Comparison of ENCODE assay signal across 8 cellular contexts in the genomic region with DNA sequence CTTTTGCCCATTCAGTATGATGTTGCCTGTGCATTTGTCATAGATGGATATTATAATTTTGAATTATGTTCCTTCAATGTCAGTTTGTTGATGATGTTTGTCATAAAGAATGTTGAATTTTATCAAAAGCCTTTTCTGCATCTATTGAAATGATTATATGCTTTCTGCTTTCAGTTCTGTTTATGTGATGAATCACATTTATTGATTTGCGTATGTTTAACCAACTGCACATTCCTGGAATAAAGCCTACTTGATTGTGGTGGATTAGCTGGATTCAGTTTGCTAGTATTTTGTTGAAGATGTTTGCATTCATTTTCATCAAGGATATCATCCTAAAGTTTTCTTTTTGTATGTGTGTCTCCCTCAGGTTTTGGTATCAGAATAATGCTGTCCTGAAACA. TPM values are rescaled to one million over a fixed set of nuclear protein-coding genes. Genes with fewer than 3 reads are reported as not detected.
"Had no signal": no experiment of that assay in that cellular context is flagged by ENCODE, and none has a peak within 500 bp of the region (broad histone marks: within the 10 kb centered on the region; RNA-seq: fewer than 3 reads in every experiment).

No MANE protein-coding gene starts in this region.

- DNase-seq: IMR-90, KBM-7, KG1 had no signal

- H3K4me3 ChIP-seq: K562 had no signal

- ATAC-seq: HepG2, K562 had no signal

- H3K27ac ChIP-seq: HL-60 had no signal

RNA-seq across cellular contexts. Expression of gene OR2M4, which starts 5.7 kb away (rescaled TPM):
- total RNA-seq: HepG2, HT-29, IMR-90, K562 had no signal

RNA-seq across cellular contexts. Expression of gene OR2M3, which starts 28.5 kb away (rescaled TPM):
- total RNA-seq: HepG2, HT-29, IMR-90, K562 had no signal

RNA-seq across cellular contexts. Expression of gene OR2M2, which starts 50.9 kb away (rescaled TPM):
- total RNA-seq: HepG2, HT-29, HT1080, IMR-90, K562 had no signal

RNA-seq across cellular contexts. Expression of gene OR2T33, which starts 52.2 kb away (rescaled TPM):
- total RNA-seq: HepG2, HT-29, IMR-90 had no signal
